ENCODE assay signal across 8 cellular contexts in genomic region chr3:5006755-5007202, GRCh38. TPM values are rescaled to one million over a fixed set of nuclear protein-coding genes. Genes with fewer than 3 reads are reported as not detected.
DNase-seq lines count a peak whose midpoint lies in the region; ATAC-seq and TF ChIP-seq lines count a peak whose summit lies in the region.

No MANE protein-coding gene starts in this region.

- no peaks in the 10 kb centered on the region for H3K9me3 Mint-ChIP-seq in activated CD8-positive, alpha-beta memory T cell treated with anti-CD3 and anti-CD28 coated beads, Interleukin-2, amount 10 ng/mL, durations not matched to agents 7 days and 5 days (ENCODE audit: low read depth)
- H3K9me3 Mint-ChIP-seq in GM23338, result no peaks in the 10 kb centered on the region

- H3K36me3 Mint-ChIP-seq in activated CD8-positive, alpha-beta memory T cell treated with anti-CD3 and anti-CD28 coated beads, Interleukin-2, amount 10 ng/mL, durations not matched to agents 7 days and 5 days, result peaks cover 2% of the 10 kb centered on the region
- H3K36me3 Mint-ChIP-seq in GM23338 (ENCODE audit: low read depth), result no peaks in the 10 kb centered on the region

- H2AFZ ChIP-seq in GM23338, result no peak overlapping the region

- DNase-seq in activated naive CD4-positive, alpha-beta T cell treated with Interleukin-2 at 50 U/mL for 16 hours, result peak; percentile 79
- DNase-seq in activated naive CD4-positive, alpha-beta T cell treated with anti-CD3 and anti-CD28 coated beads, Interleukin-2, amount 50 U/mL, for 16 hours, result no peak
- peak; percentile 91 for DNase-seq in activated CD8-positive, alpha-beta memory T cell treated with anti-CD3 and anti-CD28 coated beads, Interleukin-2, amount 10 ng/mL, durations not matched to agents 7 days and 5 days
- DNase-seq in myocyte (ENCODE audit: low read depth) (peak; percentile 61), NCI-H2029 (lab: John Stamatoyannopoulos, UW) (no peak), GM23338 (ENCODE audit: low spot score) (no peak), cerebellum (ENCODE audit: low spot score) (no peak)

- no peaks in the 10 kb centered on the region for H4K20me1 ChIP-seq in GM23338 (replicated peaks; ENCODE audit: insufficient read depth)

- no peaks in the 10 kb centered on the region for H3K9me2 ChIP-seq in GM23338 (ENCODE audit: insufficient read depth)

- peak overlapping the region; percentile 92 for H3K27ac Mint-ChIP-seq in activated CD8-positive, alpha-beta memory T cell treated with anti-CD3 and anti-CD28 coated beads, Interleukin-2, amount 10 ng/mL, durations not matched to agents 7 days and 5 days
- no peak overlapping the region for H3K27ac Mint-ChIP-seq in GM23338

- no peak overlapping the region for H3K4me2 ChIP-seq in GM23338

- H3K27ac ChIP-seq in GM23338 (ENCODE audit: low read depth), result no peak overlapping the region

- H3K4me1 ChIP-seq in GM23338 (ENCODE audit: insufficient read depth), result peaks cover 7% of the 10 kb centered on the region; the same call in 1 of the 2 replicates

- ATAC-seq in HG03159 (IDR thresholded peaks at IDR 0.05; ENCODE audit: unreplicated experiment), result peak; percentile 57
- peak; percentile 73 for ATAC-seq in activated CD8-positive, alpha-beta memory T cell treated with anti-CD3 and anti-CD28 coated beads, Interleukin-2, amount 10 ng/mL, durations not matched to agents 7 days and 5 days
- ATAC-seq in GM23338, result no peak

- no peaks in the 10 kb centered on the region for H3K79me2 ChIP-seq in GM23338 (replicated peaks; ENCODE audit: insufficient read depth)

- peak overlapping the region; percentile 45 for H3K4me3 Mint-ChIP-seq in activated CD8-positive, alpha-beta memory T cell treated with anti-CD3 and anti-CD28 coated beads, Interleukin-2, amount 10 ng/mL, durations not matched to agents 7 days and 5 days
- H3K4me3 Mint-ChIP-seq in GM23338, result no peak overlapping the region

- no peak for TF ChIP-seq CTCF in GM23338 (conservative IDR thresholded peaks at IDR 0.05; ENCODE audit: low read depth in 2 of 2)

- no peak overlapping the region for H3K4me3 ChIP-seq in GM23338

- no peaks in the 10 kb centered on the region for H3F3A ChIP-seq in GM23338 (replicated peaks; ENCODE audit: low read depth)

- H3K27me3 ChIP-seq in GM23338 (ENCODE audit: insufficient read depth), result no peaks in the 10 kb centered on the region

- peaks cover 86% of the 10 kb centered on the region for H3K4me1 Mint-ChIP-seq in activated CD8-positive, alpha-beta memory T cell treated with anti-CD3 and anti-CD28 coated beads, Interleukin-2, amount 10 ng/mL, durations not matched to agents 7 days and 5 days
- H3K4me1 Mint-ChIP-seq in GM23338, result peaks cover 3% of the 10 kb centered on the region; the same call in 2 of the 3 replicates

- H3K27me3 Mint-ChIP-seq in activated CD8-positive, alpha-beta memory T cell treated with anti-CD3 and anti-CD28 coated beads, Interleukin-2, amount 10 ng/mL, durations not matched to agents 7 days and 5 days, result no peaks in the 10 kb centered on the region
- H3K27me3 Mint-ChIP-seq in GM23338 (ENCODE audit: insufficient read depth, low read depth, poor library complexity), result peaks cover 5% of the 10 kb centered on the region

- no peaks in the 10 kb centered on the region for H3K36me3 ChIP-seq in GM23338 (ENCODE audit: insufficient read depth)

- CTCF ChIA-PET in activated CD8-positive, alpha-beta memory T cell treated with anti-CD3 and anti-CD28 coated beads, Interleukin-2, amount 10 ng/mL, durations not matched to agents 7 days and 5 days (lab: Charles Lee), result interaction anchor here (0.6 to 1.9 kb wide), 6 partner anchors 10 to 31 kb away, joined by 3 to 8 read pairs (median 4); no protein-coding TSS in a partner anchor

TF ChIP-seq in GM23338, 12 proteins besides CTCF, POLR2A, EP300 and RAD21 (continues in another document):
- TF ChIP-seq EZH2 (IDR thresholded peaks at IDR 0.05; ENCODE audit: low read depth, unreplicated experiment) (no peak), NANOG (IDR thresholded peaks at IDR 0.05; ENCODE audit: borderline replicate concordance) (no peak), STAT1 (IDR thresholded peaks at IDR 0.05; ENCODE audit: unreplicated experiment) (no peak), POLR2AphosphoS5 (IDR thresholded peaks at IDR 0.05; ENCODE audit: low read depth) (no peak), ZNF462 (CRISPR knock-in tag; IDR thresholded peaks at IDR 0.05) (no peak), ZNF114 (CRISPR knock-in tag; IDR thresholded peaks at IDR 0.05) (no peak), ZNF331 (CRISPR knock-in tag; IDR thresholded peaks at IDR 0.05; ENCODE audit: low read depth) (no peak), JUNB (IDR thresholded peaks at IDR 0.05; ENCODE audit: unreplicated experiment) (no peak)

RNA-seq across cellular contexts. Expression of gene BHLHE40, which starts 27.5 kb away (rescaled TPM):
- 100 to 1,000 TPM; 281 to 491 TPM for total RNA-seq in activated CD8-positive, alpha-beta memory T cell treated with anti-CD3 and anti-CD28 coated beads, Interleukin-2, amount 10 ng/mL, durations not matched to agents 7 days and 5 days
- total RNA-seq in myocyte (36.5 and 80.1 TPM in 2 replicates), cerebellum (6.5 TPM)
- polyA plus RNA-seq in myocyte (2012), result 159 TPM
- 1.7 and 2.2 TPM in 2 replicates for total RNA-seq in GM23338 (2014; rRNA removed; shearing (Covaris generic))
- polyA plus RNA-seq in GM23338 (2016; fragmentation: Nextera tagmentation; extraction: Ambion mirVana), result 1.7 and 2.0 TPM in 2 replicates

Comparison
In these comparisons a context has a peak if more than half of its experiments do, and no peak if none do; other contexts are left out.
1. DNase-seq: peak in activated naive CD4-positive, alpha-beta T cell treated with Interleukin-2 at 50 U/mL for 16 hours (single experiment), activated CD8-positive, alpha-beta memory T cell treated with anti-CD3 and anti-CD28 coated beads, Interleukin-2, amount 10 ng/mL, durations not matched to agents 7 days and 5 days (single experiment) and myocyte (single experiment); none in activated naive CD4-positive, alpha-beta T cell treated with anti-CD3 and anti-CD28 coated beads, Interleukin-2, amount 50 U/mL, for 16 hours (single experiment), NCI-H2029 (single experiment), GM23338 (single experiment) and cerebellum (single experiment).